ENCODE assay signal across 20 cellular contexts in genomic region chr5:73137575-73138530, GRCh38. TPM values are rescaled to one million over a fixed set of nuclear protein-coding genes. Genes with fewer than 3 reads are reported as not detected.
A peak's percentile ranks its signal among the peaks of the same experiment; 100 is the strongest.
DNase-seq lines count a peak whose midpoint lies in the region; ATAC-seq and TF ChIP-seq lines count a peak whose summit lies in the region.
"Had no signal": no experiment of that assay in that cellular context is flagged by ENCODE, and none has a peak within 500 bp of the region (broad histone marks: within the 10 kb centered on the region; RNA-seq: fewer than 3 reads in every experiment).

No MANE protein-coding gene starts in this region.

- H4K8ac ChIP-seq in neuronal stem cell (ENCODE audit: low read depth, low read length), result no peak overlapping the region

- H3K36me3 ChIP-seq in OCI-LY7 (ENCODE audit: insufficient read depth, low read length), result no peaks in the 10 kb centered on the region
- no peaks in the 10 kb centered on the region for H3K36me3 ChIP-seq in neuronal stem cell (replicated peaks in 1 of 2; ENCODE audit: control insufficient read depth in 2 of 2, insufficient read depth in 2 of 2, low read length in 2 of 2)
- H3K36me3 ChIP-seq in ascending aorta, result no peaks in the 10 kb centered on the region

- H3K27me3 ChIP-seq in neuronal stem cell (ENCODE audit: control insufficient read depth in 3 of 3, insufficient read depth in 3 of 3, low read depth in 1 of 3, low read length in 3 of 3) (peaks cover 0 to 9% (median 0%) of the 10 kb centered on the region in 3 experiments), ascending aorta (no peaks in the 10 kb centered on the region)

- no peaks in the 10 kb centered on the region for H3K4me1 ChIP-seq in OCI-LY7 (ENCODE audit: insufficient read depth, low read length, poor library complexity, severe bottlenecking)
- peaks cover 0 to 7% of the 10 kb centered on the region in 2 donors for H3K4me1 ChIP-seq in neuronal stem cell (ENCODE audit: control insufficient read depth in 2 of 2, insufficient read depth in 1 of 2, low read depth in 1 of 2, low read length in 2 of 2)
- H3K4me1 ChIP-seq in ascending aorta, result no peaks in the 10 kb centered on the region
- H3K4me1 ChIP-seq: A549 had no signal

- H3K4me2 ChIP-seq in OCI-LY7 (ENCODE audit: low read length) (no peak overlapping the region), neuronal stem cell (ENCODE audit: insufficient read depth, low read length, poor library complexity, severe bottlenecking) (no peak overlapping the region)
- H3K4me2 ChIP-seq: A549 had no signal

- no peaks in the 10 kb centered on the region for H3K9me3 ChIP-seq in OCI-LY7 (ENCODE audit: low read length)
- no peaks in the 10 kb centered on the region for H3K9me3 ChIP-seq in neuronal stem cell (replicated peaks in 1 of 2; ENCODE audit: control insufficient read depth in 2 of 2, insufficient read depth in 1 of 2, low read depth in 1 of 2, low read length in 2 of 2)
- H3K9me3 ChIP-seq in ascending aorta, result no peaks in the 10 kb centered on the region
- H3K9me3 ChIP-seq: A549 had no signal

- no peak overlapping the region for H3K18ac ChIP-seq in neuronal stem cell (ENCODE audit: low read length)

- H3K9ac ChIP-seq in neuronal stem cell (ENCODE audit: low read depth, low read length, poor library complexity), result no peak overlapping the region

- BruUV-seq in OCI-LY7 (replicated peaks; lab: Mats Ljungman, UMichigan), result no TSS peak

- H2AK5ac ChIP-seq in neuronal stem cell (ENCODE audit: low read depth, low read length), result no peak overlapping the region

- H2AFZ ChIP-seq in OCI-LY7 (ENCODE audit: low read length) (0 out of 2 replicates have a peak overlapping the region, but pooled peaks have one; percentile 10), neuronal stem cell (ENCODE audit: low read length) (no peak overlapping the region)

- no peaks in the 10 kb centered on the region for H3K79me2 ChIP-seq in OCI-LY7 (ENCODE audit: insufficient read depth, low read depth, low read length)

- no peak overlapping the region for H2BK15ac ChIP-seq in neuronal stem cell (ENCODE audit: low read length)

- no peak overlapping the region for H2BK12ac ChIP-seq in neuronal stem cell (ENCODE audit: low read length)

- H3K4ac ChIP-seq in neuronal stem cell (ENCODE audit: low read length), result no peak overlapping the region

- DNase-seq in A172 (ENCODE audit: low spot score) (peak; percentile 44), OCI-LY7 (ENCODE audit: low spot score) (no peak), epithelial cell of esophagus (ENCODE audit: low read depth) (peak; percentile 68), neuronal stem cell (ENCODE audit: low spot score) (no peak), NCI-H2029 (lab: John Stamatoyannopoulos, UW) (no peak), GF-D8 (lab: John Stamatoyannopoulos, UW) (no peak), ascending aorta (ENCODE audit: low spot score in 2 of 2) (no peak)
- DNase-seq: CD8-positive, alpha-beta T cell; DMS53; EL; GOT3; KBM-7; NCI-H1105; NCI-H2081 treated with DMSO at 0.1 percent for 48 hours; NCI-H446 treated with DMSO at 0.1 percent for 48 hours; SHP77 treated with DMSO at 0.1 percent for 48 hours had no signal

- H2BK120ac ChIP-seq in neuronal stem cell (ENCODE audit: low read depth, low read length), result no peak overlapping the region

- TF ChIP-seq CTCF in OCI-LY7 (conservative IDR thresholded peaks at IDR 0.05; ENCODE audit: low read length), result no peak
- no peak for TF ChIP-seq CTCF in epithelial cell of esophagus (IDR thresholded peaks at IDR 0.05; ENCODE audit: insufficient read depth, low read depth, low read length, missing control alignments)
- no peak for TF ChIP-seq CTCF in ascending aorta (IDR thresholded peaks at IDR 0.05)

- H3K4me3 ChIP-seq in OCI-LY7 (ENCODE audit: low read depth, low read length, poor library complexity, severe bottlenecking), result no peak overlapping the region
- H3K4me3 ChIP-seq in epithelial cell of esophagus (ENCODE audit: low read length), result no peak overlapping the region
- H3K4me3 ChIP-seq in neuronal stem cell (ENCODE audit: low read length in 2 of 2), result no peak overlapping the region
- no peak overlapping the region for H3K4me3 ChIP-seq in ascending aorta
- H3K4me3 ChIP-seq: A549 had no signal

- intact Hi-C loops in OCI-LY7 (cut with micrococcal nuclease; ENCODE audit: unreplicated experiment), result loop anchor here (10.0 kb wide), 2 partner anchors 53 to 307 kb away; partner anchors contain the start of gene FOXD1
- intact Hi-C loops in ascending aorta (cut with DNase I), result no loop called here

- ATAC-seq in HG03439 (IDR thresholded peaks at IDR 0.05; ENCODE audit: unreplicated experiment), result no peak
- ATAC-seq: A549; CD8-positive, alpha-beta T cell had no signal

- no peak overlapping the region for H2BK5ac ChIP-seq in neuronal stem cell (ENCODE audit: low read length)

- H3K23ac ChIP-seq in neuronal stem cell (ENCODE audit: low read depth, low read length, poor library complexity), result peak overlapping the region; percentile 60

- no peak overlapping the region for H3K27ac ChIP-seq in OCI-LY7 (ENCODE audit: low read depth, low read length, poor library complexity, severe bottlenecking)
- H3K27ac ChIP-seq in neuronal stem cell (replicated peaks; ENCODE audit: low read length), result no peak overlapping the region
- no peak overlapping the region for H3K27ac ChIP-seq in ascending aorta
- H3K27ac ChIP-seq: A549 had no signal

- no peaks in the 10 kb centered on the region for H3K9me2 ChIP-seq in OCI-LY7 (ENCODE audit: insufficient read depth, low read length)

- no peaks in the 10 kb centered on the region for H4K20me1 ChIP-seq in OCI-LY7 (ENCODE audit: insufficient read depth, low read length)

- no CpG with 5 or more reads among the region's 10 CpGs for WGBS in neuronal stem cell (ENCODE audit: extremely low coverage in 2 of 2, insufficient read length in 2 of 2, insufficient replicate concordance in 1 of 2), 2 donors

- CTCF ChIA-PET in OCI-LY7 (lab: Charles Lee; ENCODE audit: unreplicated experiment), result no interaction called here

- H3K79me1 ChIP-seq in neuronal stem cell (ENCODE audit: low read depth, low read length), result no peaks in the 10 kb centered on the region

- H3K14ac ChIP-seq in neuronal stem cell (ENCODE audit: low read length), result no peak overlapping the region

- no peak overlapping the region for H4K91ac ChIP-seq in neuronal stem cell (ENCODE audit: low read depth, low read length, poor library complexity)

- POLR2A ChIA-PET in OCI-LY7 (lab: Charles Lee), result interaction anchor here (0.6 to 2.0 kb wide), 6 partner anchors 15 to 336 kb away, joined by 3 to 7 read pairs (median 3); no protein-coding TSS in a partner anchor

RNA-seq across cellular contexts. Expression of gene TMEM171, which starts 17.5 kb away (rescaled TPM):
- 15.7 and 23.5 TPM in 2 replicates for total RNA-seq in A172 (2014; rRNA removed; shearing (Covaris generic))
- total RNA-seq in OCI-LY7 (2014; rRNA removed; shearing (Covaris generic)), result not detected in 2 replicates
- not detected in 2 replicates for total RNA-seq in OCI-LY7 (2022)
- polyA plus RNA-seq in neuronal stem cell (2013, experiment 1 of 2), result not detected
- polyA plus RNA-seq in neuronal stem cell (2013, experiment 2 of 2), result 0.04 TPM
- total RNA-seq in ascending aorta, result not detected

RNA-seq across cellular contexts. Expression of gene TMEM174, which starts 35.1 kb away (rescaled TPM):
- not detected in 2 replicates for total RNA-seq in A172 (2014; rRNA removed; shearing (Covaris generic))
- not detected in 2 replicates for total RNA-seq in OCI-LY7 (2014; rRNA removed; shearing (Covaris generic))
- total RNA-seq in OCI-LY7 (2022), result 0.25 TPM in 1 of 2 replicates, not detected in the other
- polyA plus RNA-seq in neuronal stem cell (2013, experiment 1 of 2), result not detected
- not detected for polyA plus RNA-seq in neuronal stem cell (2013, experiment 2 of 2)
- total RNA-seq in ascending aorta, result not detected
- total RNA-seq: CD8-positive, alpha-beta T cell; RPMI7951 had no signal
- polyA plus RNA-seq: A549, BJ had no signal

Comparison
In these comparisons a context has a peak if more than half of its experiments do, and no peak if none do; other contexts are left out.
1. DNase-seq: peak in A172 (single experiment) and epithelial cell of esophagus (single experiment); none in OCI-LY7 (single experiment), neuronal stem cell (single experiment), NCI-H2029 (single experiment), GF-D8 (single experiment) and ascending aorta (0 of 2).
2. RNA of gene TMEM171, which starts 17.5 kb away (total RNA-seq): 15.7 to 23.5 TPM in A172; not detected in OCI-LY7 and not detected in ascending aorta (single experiment); every median in the first group is over 10 times any median in the second.